26 cellular contexts compared by ENCODE assay signal in the genomic region with DNA sequence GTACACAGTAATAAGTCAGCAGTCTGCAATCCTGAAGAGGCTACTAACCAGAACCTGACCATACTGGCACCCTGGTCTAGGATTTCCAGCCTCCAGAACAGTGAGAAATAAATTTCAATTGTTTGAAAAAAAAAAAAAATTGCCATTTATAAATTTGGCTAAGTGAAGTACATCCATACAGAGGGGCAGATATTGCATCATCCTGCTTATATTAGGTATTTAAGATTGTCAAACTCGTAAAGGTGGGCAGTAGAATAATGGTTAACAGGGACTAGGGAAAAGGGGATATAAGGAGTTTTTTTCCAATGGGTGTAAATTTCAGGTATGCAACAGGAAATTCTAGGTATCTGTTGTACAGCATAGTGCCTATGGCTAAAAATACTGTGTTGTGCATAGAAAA.
"Had no signal": no experiment of that assay in that cellular context is flagged by ENCODE, and none has a peak within 500 bp of the region (broad histone marks: within the 10 kb centered on the region; RNA-seq: fewer than 3 reads in every experiment).

No MANE protein-coding gene starts in this region.

- DNase-seq: colonic mucosa; cortex of kidney; effector CD8-positive, alpha-beta T cell; effector memory CD8-positive, alpha-beta T cell; endodermal cell; erythroblast; esophagus squamous epithelium; foreskin fibroblast; foreskin melanocyte; gastrocnemius medialis; heart left ventricle; hypothalamus; immature natural killer cell; islet precursor cell; kidney; kidney glomerular epithelial cell; left colon; left ventricle myocardium inferior; lower lobe of right lung; mesenchymal stem cell; mucosa of descending colon; naive B cell had no signal

- H3K9me3 ChIP-seq: colonic mucosa, gastrocnemius medialis, lower lobe of right lung had no signal

- H3K36me3 ChIP-seq: colonic mucosa, esophagus squamous epithelium, gastrocnemius medialis, heart left ventricle, left ventricle myocardium inferior, lower lobe of right lung had no signal

- ATAC-seq: effector memory CD8-positive, alpha-beta T cell; esophagus mucosa; gastrocnemius medialis; heart left ventricle; left colon; left lobe of liver; lower lobe of right lung; mucosa of descending colon had no signal

- H2AFZ ChIP-seq: hepatocyte had no signal

- H3K4me3 ChIP-seq: colonic mucosa, esophagus squamous epithelium, gastrocnemius medialis, heart left ventricle, hepatocyte, left ventricle myocardium inferior, lower lobe of right lung, mucosa of descending colon had no signal

- H3K27me3 ChIP-seq: colonic mucosa, esophagus squamous epithelium, gastrocnemius medialis, heart left ventricle, hepatocyte had no signal

- H3K79me2 ChIP-seq: hepatocyte had no signal

- H3K27ac ChIP-seq: colonic mucosa, epithelial cell of prostate, esophagus squamous epithelium, gastrocnemius medialis, heart left ventricle, hepatocyte, left ventricle myocardium inferior, lower lobe of right lung had no signal

- H3K4me2 ChIP-seq: hepatocyte had no signal

- H3K4me1 ChIP-seq: colonic mucosa, esophagus squamous epithelium, gastrocnemius medialis, heart left ventricle, left ventricle myocardium inferior, lower lobe of right lung had no signal
